Comparison of ENCODE assay signal across 9 cellular contexts in genomic region chr1:167791281-167792209, GRCh38.
DNase-seq lines count a peak whose midpoint lies in the region; ATAC-seq and TF ChIP-seq lines count a peak whose summit lies in the region.
"Had no signal": no experiment of that assay in that cellular context is flagged by ENCODE, and none has a peak within 500 bp of the region (broad histone marks: within the 10 kb centered on the region; RNA-seq: fewer than 3 reads in every experiment).

No MANE protein-coding gene starts in this region.

- CTCF ChIA-PET in RWPE1 (lab: Yijun Ruan, JAX) = interaction anchor here (0.7 to 1.2 kb wide), 2 partner anchors 11 to 30 kb away, joined by 3 read pairs; no protein-coding TSS in a partner anchor

- no peak for ATAC-seq in GM21381 (IDR thresholded peaks at IDR 0.05; ENCODE audit: unreplicated experiment)

- peak; percentile 20 for DNase-seq in GF-D8 (lab: John Stamatoyannopoulos, UW)
- DNase-seq in RWPE1 (ENCODE audit: low spot score) = no peak
- DNase-seq in head of caudate nucleus = peak in 28 of 42 donors; percentile 11 to 81 (median 42)
- peak; percentile 99 for DNase-seq in skeletal muscle cell (ENCODE audit: low read depth)
- no peak for DNase-seq in medulla oblongata (ENCODE audit: extremely low spot score)
- DNase-seq in C1 segment of cervical spinal cord (lab: John Stamatoyannopoulos, UW) = no peak
- no peak for DNase-seq in NCI-H1694 treated with DMSO at 0.1 percent for 48 hours (lab: John Stamatoyannopoulos, UW)
- DNase-seq: NCI-H2081 treated with DMSO at 0.1 percent for 48 hours had no signal

- TF ChIP-seq CTCF in RWPE1 (conservative IDR thresholded peaks at IDR 0.05; ENCODE audit: low read depth) = no peak

- no peak overlapping the region for H3K4me3 ChIP-seq in skeletal muscle cell (ENCODE audit: low read depth, low read length)

- POLR2A ChIA-PET in RWPE1 (lab: Yijun Ruan, JAX; ENCODE audit: low non-redundant PET) = interaction anchor here (0.5 kb wide), 1 partner anchor 38 kb away, joined by 3 read pairs; no protein-coding TSS in a partner anchor

- H3K27ac ChIP-seq in RWPE1 = peak overlapping the region; percentile 88; the same call in 1 of the 2 replicates

- intact Hi-C loops in head of caudate nucleus (cut with DNase I) = no loop called here

Comparison
In these comparisons a context has a peak if more than half of its experiments do, and no peak if none do; other contexts are left out.
1. DNase-seq: peak in GF-D8 (single experiment), head of caudate nucleus (28 of 42) and skeletal muscle cell (single experiment); none in RWPE1 (single experiment), medulla oblongata (single experiment), C1 segment of cervical spinal cord (0 of 14) and NCI-H1694 treated with DMSO at 0.1 percent for 48 hours (single experiment).